In the genomic region with DNA sequence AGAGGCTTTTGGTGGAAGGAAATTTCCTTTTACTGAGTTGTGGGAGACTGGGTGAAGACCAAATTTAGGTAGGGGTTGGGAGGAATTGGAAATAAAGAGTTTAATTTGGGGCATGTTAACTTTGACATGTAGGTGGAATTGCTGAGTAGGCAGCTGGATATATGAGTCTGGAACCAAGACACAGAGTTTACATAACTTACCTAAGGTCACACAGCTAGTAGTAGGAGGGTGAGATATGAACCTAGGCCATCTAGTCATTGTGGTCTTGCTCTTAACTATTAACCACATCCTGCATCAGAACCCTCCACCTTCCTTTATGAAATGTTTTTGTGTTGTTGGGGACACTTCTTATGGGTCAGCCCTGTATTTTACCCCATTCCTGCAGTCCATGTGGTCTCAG, we compare ENCODE assay signal across 12 cellular contexts.
DNase-seq lines count a peak whose midpoint lies in the region; ATAC-seq and TF ChIP-seq lines count a peak whose summit lies in the region.
"Had no signal": no experiment of that assay in that cellular context is flagged by ENCODE, and none has a peak within 500 bp of the region (broad histone marks: within the 10 kb centered on the region; RNA-seq: fewer than 3 reads in every experiment).

No MANE protein-coding gene starts in this region.

- H3K27ac Mint-ChIP-seq in activated CD4-positive, alpha-beta T cell treated with anti-CD3 and anti-CD28 coated beads for 36 hours, result no peak overlapping the region
- peak overlapping the region in 1 of 2 donors; percentile 15 for H3K27ac Mint-ChIP-seq in natural killer cell

- peaks cover 28% of the 10 kb centered on the region for H3K27me3 ChIP-seq in left ventricle myocardium inferior (ENCODE audit: low read depth)
- H3K27me3 ChIP-seq in esophagus squamous epithelium, result no peaks in the 10 kb centered on the region

- H3K27ac ChIP-seq in left ventricle myocardium inferior (replicated peaks), result no peak overlapping the region
- no peak overlapping the region for H3K27ac ChIP-seq in esophagus squamous epithelium
- H3K27ac ChIP-seq: SJSA1 had no signal

- TF ChIP-seq CTCF in natural killer cell (IDR thresholded peaks at IDR 0.05) (no peak), left ventricle myocardium inferior (IDR thresholded peaks at IDR 0.05; ENCODE audit: borderline replicate concordance) (no peak), esophagus squamous epithelium (IDR thresholded peaks at IDR 0.05) (no peak)

- TF ChIP-seq POLR2A in esophagus squamous epithelium (IDR thresholded peaks at IDR 0.05), result no peak

- H3K27me3 Mint-ChIP-seq in activated CD4-positive, alpha-beta T cell treated with anti-CD3 and anti-CD28 coated beads for 36 hours, result no peaks in the 10 kb centered on the region
- H3K27me3 Mint-ChIP-seq in natural killer cell (ENCODE audit: low read depth in 2 of 2), result no peaks in the 10 kb centered on the region

- no peaks in the 10 kb centered on the region for H3K36me3 Mint-ChIP-seq in activated CD4-positive, alpha-beta T cell treated with anti-CD3 and anti-CD28 coated beads for 36 hours (ENCODE audit: low read depth)
- H3K36me3 Mint-ChIP-seq in natural killer cell, result no peaks in the 10 kb centered on the region

- H3K4me3 ChIP-seq in left ventricle myocardium inferior (no peak overlapping the region), esophagus squamous epithelium (no peak overlapping the region)
- H3K4me3 ChIP-seq: SJSA1 had no signal

- peaks cover 32% of the 10 kb centered on the region for H3K4me1 Mint-ChIP-seq in activated CD4-positive, alpha-beta T cell treated with anti-CD3 and anti-CD28 coated beads for 36 hours
- peaks cover 19% of the 10 kb centered on the region in 2 donors for H3K4me1 Mint-ChIP-seq in natural killer cell

- intact Hi-C loops in activated CD4-positive, alpha-beta T cell treated with anti-CD3 and anti-CD28 coated beads for 36 hours (cut with DNase I, micrococcal nuclease), result no loop called here
- intact Hi-C loops in natural killer cell (cut with micrococcal nuclease) (no loop called here), left ventricle myocardium inferior (cut with micrococcal nuclease) (no loop called here), esophagus squamous epithelium (cut with DNase I) (no loop called here)

- H3K4me1 ChIP-seq in left ventricle myocardium inferior (no peaks in the 10 kb centered on the region), esophagus squamous epithelium (no peaks in the 10 kb centered on the region)
- H3K4me1 ChIP-seq: SJSA1 had no signal

- H3K9me3 ChIP-seq in left ventricle myocardium inferior (replicated peaks), result no peaks in the 10 kb centered on the region
- H3K9me3 ChIP-seq in esophagus squamous epithelium, result no peaks in the 10 kb centered on the region
- H3K9me3 ChIP-seq: SJSA1 had no signal

- H3K36me3 ChIP-seq in left ventricle myocardium inferior (no peaks in the 10 kb centered on the region), esophagus squamous epithelium (no peaks in the 10 kb centered on the region)
- H3K36me3 ChIP-seq: SJSA1 had no signal

- DNase-seq in activated CD4-positive, alpha-beta T cell treated with anti-CD3 and anti-CD28 coated beads for 36 hours, result no peak
- DNase-seq in activated CD4-positive, alpha-beta T cell treated with anti-CD3 and anti-CD28 coated beads, Interleukin-2, amount 50 U/mL, for 48 hours, result no peak
- DNase-seq in natural killer cell (no peak), left ventricle myocardium inferior (no peak), esophagus squamous epithelium (lab: John Stamatoyannopoulos, UW) (no peak)
- DNase-seq in stimulated activated CD4-positive, alpha-beta T cell treated with anti-CD3 and anti-CD28 coated beads, Interleukin-4, amount 100 ng/mL, for 1 hour, result no peak
- DNase-seq: EL, HCEC 1CT, right cardiac atrium had no signal

- CTCF ChIA-PET in activated CD4-positive, alpha-beta T cell treated with anti-CD3 and anti-CD28 coated beads for 36 hours (lab: Charles Lee), result interaction anchor here (0.6 to 2.8 kb wide), 2 partner anchors 11 to 127 kb away, joined by 3 to 14 read pairs; no protein-coding TSS in a partner anchor

- H3K9me3 Mint-ChIP-seq in activated CD4-positive, alpha-beta T cell treated with anti-CD3 and anti-CD28 coated beads for 36 hours (ENCODE audit: low read depth), result no peaks in the 10 kb centered on the region
- no peaks in the 10 kb centered on the region for H3K9me3 Mint-ChIP-seq in natural killer cell

- peak; percentile 76 for ATAC-seq in activated CD4-positive, alpha-beta T cell treated with anti-CD3 and anti-CD28 coated beads for 36 hours
- peak; percentile 84 for ATAC-seq in GM21515 (IDR thresholded peaks at IDR 0.05; ENCODE audit: unreplicated experiment)
- peak; percentile 65 for ATAC-seq in HG03095 (IDR thresholded peaks at IDR 0.05; ENCODE audit: unreplicated experiment)
- peak; percentile 52 to 80 (median 77) for ATAC-seq in natural killer cell
- ATAC-seq: right cardiac atrium had no signal

- POLR2A ChIA-PET in activated CD4-positive, alpha-beta T cell treated with anti-CD3 and anti-CD28 coated beads for 36 hours (lab: Charles Lee), result no interaction called here

- H3K4me3 Mint-ChIP-seq in activated CD4-positive, alpha-beta T cell treated with anti-CD3 and anti-CD28 coated beads for 36 hours, result no peak overlapping the region
- H3K4me3 Mint-ChIP-seq in natural killer cell, result peak overlapping the region; percentile 59
